ENCODE assay signal across 25 cellular contexts in genomic region chr16:87815567-87815966, GRCh38. TPM values are rescaled to one million over a fixed set of nuclear protein-coding genes. Genes with fewer than 3 reads are reported as not detected.
DNase-seq lines count a peak whose midpoint lies in the region; ATAC-seq and TF ChIP-seq lines count a peak whose summit lies in the region.
"Had no signal": no experiment of that assay in that cellular context is flagged by ENCODE, and none has a peak within 500 bp of the region (broad histone marks: within the 10 kb centered on the region; RNA-seq: fewer than 3 reads in every experiment).

No MANE protein-coding gene starts in this region.

- H3K27me3 Mint-ChIP-seq in glutamatergic neuron (ENCODE audit: unreplicated experiment): peaks cover 7% of the 10 kb centered on the region

- peak overlapping the region in 8 of 11 experiments; percentile 25 to 78 (median 70); a peak in 17 of 22 replicates for H3K9ac ChIP-seq in BLaER1 treated with 17β-estradiol and CSF1 and Interleukin-3, amounts not matched to agents 10 nM and 100 nM

- peak overlapping the region in 9 of 11 experiments; percentile 15 to 97 (median 85); a peak in 17 of 22 replicates for H3K27ac ChIP-seq in BLaER1 treated with 17β-estradiol and CSF1 and Interleukin-3, amounts not matched to agents 10 nM and 100 nM
- peak overlapping the region; percentile 46 for H3K27ac ChIP-seq in SJCRH30
- H3K27ac ChIP-seq: heart right ventricle, prostate gland had no signal

- H3K9me3 Mint-ChIP-seq in glutamatergic neuron (ENCODE audit: unreplicated experiment): peaks cover 7% of the 10 kb centered on the region

- no peak overlapping the region for H3K4me3 ChIP-seq in BLaER1 treated with 17β-estradiol and CSF1 and Interleukin-3, amounts not matched to agents 10 nM and 100 nM
- no peak overlapping the region for H3K4me3 ChIP-seq in SJCRH30
- H3K4me3 ChIP-seq: HAP-1, heart right ventricle, lung, prostate gland, tibial nerve had no signal

- H3K27ac Mint-ChIP-seq in glutamatergic neuron (ENCODE audit: unreplicated experiment): peak overlapping the region; percentile 68
- H3K27ac Mint-ChIP-seq: T-helper 2 cell treated with Interferon-gamma antibody and Interleukin-4, amounts not matched to agents 5 μg/mL and 100 μg/mL, for 36 hours had no signal

- no peaks in the 10 kb centered on the region for H3K4me1 Mint-ChIP-seq in glutamatergic neuron (ENCODE audit: low read depth, unreplicated experiment)

- H3K27me3 ChIP-seq in BLaER1 treated with 17β-estradiol and CSF1 and Interleukin-3, amounts not matched to agents 10 nM and 100 nM: no peaks in the 10 kb centered on the region
- no peaks in the 10 kb centered on the region for H3K27me3 ChIP-seq in SJCRH30
- H3K27me3 ChIP-seq: tibial nerve had no signal

- TF ChIP-seq CTCF in glutamatergic neuron (IDR thresholded peaks at IDR 0.05; ENCODE audit: partially characterized antibody, unreplicated experiment): no peak

- peak; percentile 70 to 71 for DNase-seq in SJCRH30
- DNase-seq in glutamatergic neuron: peak; percentile 57
- peak; percentile 38 for DNase-seq in retina
- no peak for DNase-seq in NCI-H1930 (lab: John Stamatoyannopoulos, UW)
- no peak for DNase-seq in dedifferentiated amniotic fluid mesenchymal stem cell (ENCODE audit: extremely low spot score)
- DNase-seq: activated CD4-positive, alpha-beta T cell treated with anti-CD3 and anti-CD28 coated beads for 48 hours; activated gamma-delta T cell treated with Interleukin-2 at 50 U/mL for 16 hours; activated T-cell treated with anti-CD3 and anti-CD28 coated beads, Interleukin-2, amount 50 U/mL, for 4 hours; central memory CD4-positive, alpha-beta T cell; heart right ventricle; MM.1S; NCI-H1436; NCI-H2107; NCI-H446 treated with DMSO at 0.1 percent for 48 hours; NCI-H82; small intestine had no signal

- peak overlapping the region; percentile 20 to 91 (median 75); a peak in 20 of 22 replicates for H3K4me2 ChIP-seq in BLaER1 treated with 17β-estradiol and CSF1 and Interleukin-3, amounts not matched to agents 10 nM and 100 nM

- H3K4me1 ChIP-seq in BLaER1 treated with 17β-estradiol and CSF1 and Interleukin-3, amounts not matched to agents 10 nM and 100 nM: peaks cover 14 to 95% (median 80%) of the 10 kb centered on the region in 10 experiments
- peaks cover 16% of the 10 kb centered on the region for H3K4me1 ChIP-seq in SJCRH30
- H3K4me1 ChIP-seq: Caco-2, prostate gland, tibial nerve had no signal

- no peak overlapping the region for H3K4me3 Mint-ChIP-seq in glutamatergic neuron (ENCODE audit: unreplicated experiment)
- H3K4me3 Mint-ChIP-seq: activated T-cell treated with anti-CD3 and anti-CD28 coated beads, Interleukin-2, amount 50 U/mL, for 4 hours; T-helper 2 cell treated with Interferon-gamma antibody and Interleukin-4, amounts not matched to agents 5 μg/mL and 100 μg/mL, for 36 hours had no signal

- H3K36me3 Mint-ChIP-seq in glutamatergic neuron (ENCODE audit: unreplicated experiment): peaks cover 7% of the 10 kb centered on the region

- H3K36me3 ChIP-seq in BLaER1 treated with 17β-estradiol and CSF1 and Interleukin-3, amounts not matched to agents 10 nM and 100 nM: peaks cover 0 to 12% (median 0%) of the 10 kb centered on the region in 11 experiments; a peak in 6 of 22 replicates
- H3K36me3 ChIP-seq in SJCRH30: no peaks in the 10 kb centered on the region
- H3K36me3 ChIP-seq: HAP-1, heart right ventricle, prostate gland, tibial nerve had no signal

- H3K9me3 ChIP-seq in BLaER1 treated with 17β-estradiol and CSF1 and Interleukin-3, amounts not matched to agents 10 nM and 100 nM (replicated peaks in 1 of 11): peaks cover 21 to 36% (median 24%) of the 10 kb centered on the region in 11 experiments
- no peaks in the 10 kb centered on the region; the same call in 1 of the 2 replicates for H3K9me3 ChIP-seq in SJCRH30 (replicated peaks)
- H3K9me3 ChIP-seq: prostate gland had no signal

- no peaks in the 10 kb centered on the region for H4K20me1 ChIP-seq in BLaER1 treated with 17β-estradiol and CSF1 and Interleukin-3, amounts not matched to agents 10 nM and 100 nM

- ATAC-seq in HG03571 (IDR thresholded peaks at IDR 0.05; ENCODE audit: unreplicated experiment) (no peak), GM21390 (IDR thresholded peaks at IDR 0.05; ENCODE audit: unreplicated experiment) (no peak)
- ATAC-seq: activated T-cell treated with anti-CD3 and anti-CD28 coated beads, Interleukin-2, amount 50 U/mL, for 4 hours; heart right ventricle had no signal

RNA-seq across cellular contexts. Expression of gene KLHDC4, which starts 49.8 kb away (rescaled TPM):
- 19.2 and 25.9 TPM in 2 replicates for total RNA-seq in SJCRH30 (2014; rRNA removed; shearing (Covaris generic))
- 65.4 TPM for total RNA-seq in glutamatergic neuron (ENCODE audit: unreplicated experiment)

RNA-seq across cellular contexts. Expression of gene SLC7A5, which starts 53.7 kb away (rescaled TPM):
- total RNA-seq in SJCRH30 (2014; rRNA removed; shearing (Covaris generic)): 73.8 and 79.8 TPM in 2 replicates
- total RNA-seq in glutamatergic neuron (ENCODE audit: unreplicated experiment): 205 TPM

Comparison
In these comparisons a context has a peak if more than half of its experiments do, and no peak if none do; other contexts are left out.
1. DNase-seq: peak in SJCRH30 (2 of 2), glutamatergic neuron (single experiment) and retina (single experiment); none in NCI-H1930 (0 of 2) and dedifferentiated amniotic fluid mesenchymal stem cell (single experiment).